13 cellular contexts compared by ENCODE assay signal in the genomic region with DNA sequence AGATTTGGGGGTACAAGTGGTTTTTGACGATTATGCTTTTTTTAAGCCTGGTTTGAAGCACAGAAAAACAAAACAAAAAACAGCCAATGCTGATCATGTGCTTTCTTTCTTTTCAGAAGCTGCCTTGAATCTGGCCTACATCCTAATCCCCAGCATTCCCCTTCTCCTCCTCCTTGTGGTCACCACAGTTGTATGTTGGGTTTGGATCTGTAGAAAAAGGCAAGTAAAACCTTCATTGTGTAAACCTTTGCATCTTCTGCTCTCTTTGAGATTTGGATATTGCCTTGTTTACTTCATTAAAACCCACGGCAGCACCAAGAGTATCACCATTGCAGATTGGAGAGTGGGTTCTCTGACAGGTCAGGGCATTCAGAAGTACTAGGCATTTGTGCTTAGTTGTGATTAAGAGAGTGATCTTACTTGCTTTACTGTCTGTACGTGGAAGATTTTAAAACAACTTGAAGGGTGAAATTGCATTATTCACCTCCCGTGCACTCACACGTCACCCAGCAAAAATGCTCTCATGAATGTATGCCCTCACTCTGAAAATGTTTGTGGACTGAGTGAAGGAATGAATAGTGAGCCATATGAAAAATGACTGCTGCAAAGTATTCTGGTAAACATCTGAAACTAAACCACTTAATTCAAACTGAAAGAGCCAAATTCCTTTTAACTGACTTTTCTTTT. TPM values are rescaled to one million over a fixed set of nuclear protein-coding genes. Genes with fewer than 3 reads are reported as not detected.
DNase-seq lines count a peak whose midpoint lies in the region; ATAC-seq and TF ChIP-seq lines count a peak whose summit lies in the region.
"Had no signal": no experiment of that assay in that cellular context is flagged by ENCODE, and none has a peak within 500 bp of the region (broad histone marks: within the 10 kb centered on the region; RNA-seq: fewer than 3 reads in every experiment).

No MANE protein-coding gene starts in this region.

- H2AFZ ChIP-seq in fibroblast of lung (ENCODE audit: low read length), result peak overlapping the region; percentile 17

- no peaks in the 10 kb centered on the region for H3K9me3 ChIP-seq in SJSA1 (replicated peaks)
- peaks cover 2% of the 10 kb centered on the region for H3K9me3 ChIP-seq in fibroblast of lung (ENCODE audit: control insufficient read depth, insufficient read depth, low read depth, low read length)

- H3K4me2 ChIP-seq in fibroblast of lung (ENCODE audit: extremely low read depth, insufficient read depth, low read length), result peak overlapping the region; percentile 59

- no peaks in the 10 kb centered on the region for H3K27me3 Mint-ChIP-seq in activated naive CD8-positive, alpha-beta T cell treated with anti-CD3 and anti-CD28 coated beads for 36 hours
- H3K27me3 Mint-ChIP-seq: stimulated activated naive CD8-positive, alpha-beta T cell treated with anti-CD3 and anti-CD28 coated beads, Interleukin-15, Interleukin-2, amounts not matched to agents 100 ng/mL and 50 ng/mL, for 24 hours had no signal

- H3K79me2 ChIP-seq in fibroblast of lung (ENCODE audit: control insufficient read depth, insufficient read depth, low read length), result no peaks in the 10 kb centered on the region

- H3K4me1 Mint-ChIP-seq in activated naive CD8-positive, alpha-beta T cell treated with anti-CD3 and anti-CD28 coated beads for 36 hours, result no peaks in the 10 kb centered on the region
- H3K4me1 Mint-ChIP-seq: memory B cell had no signal

- no peaks in the 10 kb centered on the region for H3K27me3 ChIP-seq in SJSA1 (replicated peaks)
- H3K27me3 ChIP-seq in fibroblast of lung (ENCODE audit: control insufficient read depth, insufficient read depth, low read length), result no peaks in the 10 kb centered on the region
- H3K27me3 ChIP-seq in rectal smooth muscle tissue (ENCODE audit: control insufficient read depth, insufficient read depth, low read length), result no peaks in the 10 kb centered on the region

- H3K36me3 ChIP-seq in SJSA1, result peaks cover 68% of the 10 kb centered on the region
- H3K36me3 ChIP-seq in fibroblast of lung (ENCODE audit: control insufficient read depth, insufficient read depth, low read length), result peaks cover 11% of the 10 kb centered on the region
- peaks cover 2% of the 10 kb centered on the region for H3K36me3 ChIP-seq in rectal smooth muscle tissue (ENCODE audit: control insufficient read depth, insufficient read depth, low read length)

- ATAC-seq in GM19324 (IDR thresholded peaks at IDR 0.05; ENCODE audit: low FRiP score, unreplicated experiment), result no peak
- ATAC-seq in HG03469 (IDR thresholded peaks at IDR 0.05; ENCODE audit: unreplicated experiment), result no peak

- H3K27ac ChIP-seq in SJSA1 (peak overlapping the region; percentile 96), fibroblast of lung (ENCODE audit: insufficient read depth, low read length) (peak overlapping the region; percentile 93), rectal smooth muscle tissue (ENCODE audit: low read depth, low read length) (peak overlapping the region; percentile 66)

- H3K9ac ChIP-seq in fibroblast of lung (ENCODE audit: insufficient read depth, low read length) (peak overlapping the region; percentile 34), rectal smooth muscle tissue (ENCODE audit: low read length) (no peak overlapping the region)

- peaks cover 8% of the 10 kb centered on the region for H3K9me3 Mint-ChIP-seq in activated naive CD8-positive, alpha-beta T cell treated with anti-CD3 and anti-CD28 coated beads for 36 hours

- DNase-seq in AG20443 (ENCODE audit: low spot score) (peak; percentile 72), SJSA1 (ENCODE audit: low read depth in 1 of 2, low spot score in 2 of 2) (peak; percentile 75 to 93), fibroblast of lung (ENCODE audit: low read depth in 2 of 2) (peak; percentile 93 to 99), NCI-H69 (lab: John Stamatoyannopoulos, UW) (no peak)
- DNase-seq in activated naive CD8-positive, alpha-beta T cell treated with anti-CD3 and anti-CD28 coated beads for 36 hours, result no peak
- DNase-seq: activated CD4-positive, CD25-positive, alpha-beta regulatory T cell; activated gamma-delta T cell treated with Interleukin-2 at 50 U/mL for 16 hours; NCI-H1105 had no signal

- H3K36me3 Mint-ChIP-seq in activated naive CD8-positive, alpha-beta T cell treated with anti-CD3 and anti-CD28 coated beads for 36 hours, result peaks cover 34% of the 10 kb centered on the region

- peaks cover 76% of the 10 kb centered on the region for H3K4me1 ChIP-seq in SJSA1 (replicated peaks)
- H3K4me1 ChIP-seq in fibroblast of lung (ENCODE audit: control insufficient read depth, extremely low read depth, insufficient read depth, low read length), result peaks cover 41% of the 10 kb centered on the region
- H3K4me1 ChIP-seq in rectal smooth muscle tissue (ENCODE audit: control insufficient read depth, insufficient read depth, low read length), result peaks cover 12% of the 10 kb centered on the region

- no peaks in the 10 kb centered on the region for H4K20me1 ChIP-seq in fibroblast of lung (ENCODE audit: control insufficient read depth, extremely low read depth, insufficient read depth, low read length)

- no peak overlapping the region for H3K27ac Mint-ChIP-seq in activated naive CD8-positive, alpha-beta T cell treated with anti-CD3 and anti-CD28 coated beads for 36 hours
- H3K27ac Mint-ChIP-seq: memory B cell; stimulated activated naive CD8-positive, alpha-beta T cell treated with anti-CD3 and anti-CD28 coated beads, Interleukin-15, Interleukin-2, amounts not matched to agents 100 ng/mL and 50 ng/mL, for 24 hours had no signal

- no peak overlapping the region for H3K4me3 Mint-ChIP-seq in activated naive CD8-positive, alpha-beta T cell treated with anti-CD3 and anti-CD28 coated beads for 36 hours
- H3K4me3 Mint-ChIP-seq: memory B cell; stimulated activated naive CD8-positive, alpha-beta T cell treated with anti-CD3 and anti-CD28 coated beads, Interleukin-15, Interleukin-2, amounts not matched to agents 100 ng/mL and 50 ng/mL, for 24 hours had no signal

- peak; percentile 14 to 18 for TF ChIP-seq CTCF in fibroblast of lung (conservative IDR thresholded peaks at IDR 0.05 in 1 of 2, IDR thresholded peaks at IDR 0.05 in 1 of 2; ENCODE audit: low read depth in 1 of 2, low read length in 2 of 2)

- H3K4me3 ChIP-seq in SJSA1, result no peak overlapping the region
- peak overlapping the region in 1 of 4 experiments; percentile 22 for H3K4me3 ChIP-seq in fibroblast of lung (replicated peaks in 1 of 4; ENCODE audit: control extremely low read depth in 1 of 4, insufficient read depth in 1 of 4, low read depth in 3 of 4, low read length in 4 of 4)
- no peak overlapping the region for H3K4me3 ChIP-seq in rectal smooth muscle tissue (ENCODE audit: low read length)

RNA-seq across cellular contexts. Expression of a gene that starts 17.0 kb away (rescaled TPM):
- total RNA-seq in SJSA1 (2014; rRNA removed; shearing (Covaris generic)), result 94.6 and 104 TPM in 2 replicates
- 55.7 and 117 TPM in 2 replicates for total RNA-seq in fibroblast of lung
- polyA plus RNA-seq in fibroblast of lung, result 94.0 and 140 TPM in 2 replicates
- 57.5 and 73.8 TPM in 2 replicates for polyA plus RNA-seq in fibroblast of lung (2012)
- 47.5 and 86.9 TPM in 2 replicates for polyA minus RNA-seq in fibroblast of lung (ENCODE audit: low replicate concordance)
- total RNA-seq in activated naive CD8-positive, alpha-beta T cell treated with anti-CD3 and anti-CD28 coated beads for 36 hours, result 10 to 100 TPM; 57.4 to 63.2 TPM

RNA-seq across cellular contexts. Expression of a gene that starts 43.0 kb away (rescaled TPM):
- not detected in 2 replicates for total RNA-seq in SJSA1 (2014; rRNA removed; shearing (Covaris generic))
- total RNA-seq in fibroblast of lung, result not detected in 2 replicates
- polyA plus RNA-seq in fibroblast of lung, result not detected in 2 replicates
- polyA plus RNA-seq in fibroblast of lung (2012), result 0.09 and 0.20 TPM in 2 replicates
- not detected in 2 replicates for polyA minus RNA-seq in fibroblast of lung (ENCODE audit: low replicate concordance)
- not detected for total RNA-seq in activated naive CD8-positive, alpha-beta T cell treated with anti-CD3 and anti-CD28 coated beads for 36 hours

RNA-seq across cellular contexts. Expression of a gene that starts 44.7 kb away (rescaled TPM):
- total RNA-seq in SJSA1 (2014; rRNA removed; shearing (Covaris generic)), result 5.6 and 9.6 TPM in 2 replicates
- total RNA-seq in fibroblast of lung, result 11.0 and 16.3 TPM in 2 replicates
- polyA plus RNA-seq in fibroblast of lung, result 19.3 and 20.1 TPM in 2 replicates
- polyA plus RNA-seq in fibroblast of lung (2012), result 10.0 and 14.1 TPM in 2 replicates
- 57.2 and 78.5 TPM in 2 replicates for polyA minus RNA-seq in fibroblast of lung (ENCODE audit: low replicate concordance)
- 1 to 10 TPM; 5.2 to 8.2 TPM for total RNA-seq in activated naive CD8-positive, alpha-beta T cell treated with anti-CD3 and anti-CD28 coated beads for 36 hours

RNA-seq across cellular contexts. Expression of a gene that starts 45.4 kb away (rescaled TPM):
- 2.4 TPM in 1 of 2 replicates, not detected in the other for total RNA-seq in SJSA1 (2014; rRNA removed; shearing (Covaris generic))
- under 0.01 and 0.33 TPM in 2 replicates for total RNA-seq in fibroblast of lung
- polyA plus RNA-seq in fibroblast of lung, result 0.08 and 0.09 TPM in 2 replicates
- polyA plus RNA-seq in fibroblast of lung (2012), result not detected in 2 replicates
- polyA minus RNA-seq in fibroblast of lung (ENCODE audit: low replicate concordance), result not detected in 2 replicates
- total RNA-seq in activated naive CD8-positive, alpha-beta T cell treated with anti-CD3 and anti-CD28 coated beads for 36 hours, result under 1 TPM; 0.30 to 0.62 TPM

Comparison
In these comparisons a context has a peak if more than half of its experiments do, and no peak if none do; other contexts are left out.
1. DNase-seq: peak in AG20443 (single experiment), SJSA1 (2 of 2) and fibroblast of lung (2 of 2); none in activated naive CD8-positive, alpha-beta T cell treated with anti-CD3 and anti-CD28 coated beads for 36 hours (single experiment) and NCI-H69 (single experiment).
2. Peak in every context shown above with its lines, with median percentiles within 50 percentile points of each other: H3K27ac ChIP-seq.